In genomic region chr13:110711778-110712070, GRCh38 we compare ENCODE assay signal across 8 cellular contexts. TPM values are rescaled to one million over a fixed set of nuclear protein-coding genes. Genes with fewer than 3 reads are reported as not detected.
DNase-seq lines count a peak whose midpoint lies in the region; ATAC-seq, FAIRE-seq and TF ChIP-seq lines count a peak whose summit lies in the region.

No MANE protein-coding gene starts in this region.

- H3K36me3 ChIP-seq in Panc1 (ENCODE audit: control insufficient read depth, insufficient read depth, low read length) (peaks cover 9% of the 10 kb centered on the region; the same call in 1 of the 2 replicates), endothelial cell of umbilical vein (ENCODE audit: control insufficient read depth in 2 of 2, extremely low read depth in 1 of 2, insufficient read depth in 2 of 2, low read length in 2 of 2) (no peaks in the 10 kb centered on the region), neuronal stem cell (replicated peaks in 1 of 2; ENCODE audit: control insufficient read depth in 2 of 2, insufficient read depth in 2 of 2, low read length in 2 of 2) (peaks cover 0 to under 1% of the 10 kb centered on the region in 2 donors)

- no CpG with 5 or more reads among the region's 6 CpGs for WGBS in neuronal stem cell (ENCODE audit: extremely low coverage in 2 of 2, insufficient read length in 2 of 2, insufficient replicate concordance in 1 of 2), 2 donors

- dilution Hi-C loops in endothelial cell of umbilical vein (cut with MboI; ENCODE audit: extremely low pct_ligation_motif_present, low sequenced_read_pairs): no loop called here

- no peak overlapping the region for H4K91ac ChIP-seq in neuronal stem cell (ENCODE audit: low read depth, low read length, poor library complexity)

- no peak overlapping the region for H3K18ac ChIP-seq in neuronal stem cell (ENCODE audit: low read length)

- H3K27me3 ChIP-seq in Panc1 (ENCODE audit: control insufficient read depth, insufficient read depth, low read length): no peaks in the 10 kb centered on the region
- H3K27me3 ChIP-seq in endothelial cell of umbilical vein (ENCODE audit: control insufficient read depth in 2 of 2, insufficient read depth in 2 of 2, low read length in 2 of 2): no peaks in the 10 kb centered on the region
- peaks cover 0 to 1% (median 0%) of the 10 kb centered on the region in 3 experiments for H3K27me3 ChIP-seq in neuronal stem cell (ENCODE audit: control insufficient read depth in 3 of 3, insufficient read depth in 3 of 3, low read depth in 1 of 3, low read length in 3 of 3)

- no peaks in the 10 kb centered on the region for H4K20me1 ChIP-seq in endothelial cell of umbilical vein (replicated peaks; ENCODE audit: control insufficient read depth, extremely low read depth, insufficient read depth, low read length)

- H3K4me1 ChIP-seq in Panc1 (ENCODE audit: control insufficient read depth, insufficient read depth, low read length) (peaks cover 3% of the 10 kb centered on the region), endothelial cell of umbilical vein (ENCODE audit: control insufficient read depth, extremely low read depth, insufficient read depth, low read length) (peaks cover 9% of the 10 kb centered on the region), neuronal stem cell (ENCODE audit: control insufficient read depth in 2 of 2, insufficient read depth in 1 of 2, low read depth in 1 of 2, low read length in 2 of 2) (peaks cover 2 to 4% of the 10 kb centered on the region in 2 donors)

- no peak overlapping the region for H3K23ac ChIP-seq in neuronal stem cell (ENCODE audit: low read depth, low read length, poor library complexity)

- H2BK12ac ChIP-seq in neuronal stem cell (ENCODE audit: low read length): no peak overlapping the region

- H3K4me2 ChIP-seq in endothelial cell of umbilical vein (ENCODE audit: insufficient read depth, low read length) (peak overlapping the region; percentile 67), neuronal stem cell (ENCODE audit: insufficient read depth, low read length, poor library complexity, severe bottlenecking) (peak overlapping the region; percentile 71)

- H3K79me2 ChIP-seq in endothelial cell of umbilical vein (ENCODE audit: control insufficient read depth, insufficient read depth, low read length): peaks cover 21% of the 10 kb centered on the region

- no peak overlapping the region for H4K8ac ChIP-seq in neuronal stem cell (ENCODE audit: low read depth, low read length)

- H2AK5ac ChIP-seq in neuronal stem cell (ENCODE audit: low read depth, low read length): no peak overlapping the region

- in situ Hi-C loops in Panc1 (cut with HindIII; ENCODE audit: low pct_unique_long_range_greater_than_20kb, low sequenced_read_pairs): no loop called here

- H3K27ac ChIP-seq in Panc1 (ENCODE audit: low read length) (peak overlapping the region; percentile 98), endothelial cell of umbilical vein (ENCODE audit: insufficient read depth, low read depth, low read length) (peak overlapping the region; percentile 90), neuronal stem cell (replicated peaks; ENCODE audit: low read length) (peak overlapping the region; percentile 99)

- intact Hi-C loops in Panc1 (cut with micrococcal nuclease; ENCODE audit: unreplicated experiment) (no loop called here), endothelial cell of umbilical vein (cut with micrococcal nuclease) (loop anchor here (2.0 to 10.0 kb wide), 4 partner anchors 31 to 463 kb away; no protein-coding TSS in a partner anchor)

- peak overlapping the region; percentile 99 for H3K9ac ChIP-seq in endothelial cell of umbilical vein (replicated peaks; ENCODE audit: extremely low read depth, insufficient read depth, low read length)
- H3K9ac ChIP-seq in neuronal stem cell (ENCODE audit: low read depth, low read length, poor library complexity): no peak overlapping the region

- no peaks in the 10 kb centered on the region for H3K9me1 ChIP-seq in endothelial cell of umbilical vein (replicated peaks; ENCODE audit: control insufficient read depth, extremely low read depth, insufficient read depth, low read length)

- H3K9me3 ChIP-seq in Panc1 (ENCODE audit: control insufficient read depth, insufficient read depth, low read depth, low read length) (no peaks in the 10 kb centered on the region), endothelial cell of umbilical vein (replicated peaks; ENCODE audit: control insufficient read depth, insufficient read depth, low read length) (no peaks in the 10 kb centered on the region), neuronal stem cell (replicated peaks in 1 of 2; ENCODE audit: control insufficient read depth in 2 of 2, insufficient read depth in 1 of 2, low read depth in 1 of 2, low read length in 2 of 2) (peaks cover 0 to 2% of the 10 kb centered on the region in 2 donors)

- TF ChIP-seq CTCF in Panc1 (IDR thresholded peaks at IDR 0.05) (no peak), endothelial cell of umbilical vein (IDR thresholded peaks at IDR 0.05; ENCODE audit: extremely low read depth in 1 of 2, insufficient read depth in 1 of 2, low read depth in 1 of 2, low read length in 2 of 2) (no peak)

- no peak for TF ChIP-seq POLR2A in endothelial cell of umbilical vein (IDR thresholded peaks at IDR 0.05; ENCODE audit: low read depth, low read length)

- no peak for ATAC-seq in Panc1

- TSS peak; percentile 96 for BruUV-seq in Panc1 (replicated peaks; lab: Mats Ljungman, UMichigan)
- BruUV-seq in endothelial cell of umbilical vein (replicated peaks; lab: Mats Ljungman, UMichigan): TSS peak; percentile 29

- H3K4me3 ChIP-seq in Panc1 (ENCODE audit: low read depth in 2 of 2, low read length in 2 of 2) (peak overlapping the region; percentile 74 to 81), endothelial cell of umbilical vein (replicated peaks in 1 of 3; ENCODE audit: insufficient read depth in 1 of 3, low read depth in 1 of 3, low read length in 3 of 3) (peak overlapping the region; percentile 22 to 87 (median 74)), neuronal stem cell (ENCODE audit: low read length in 2 of 2) (peak overlapping the region; percentile 93 to 95)

- H2AFZ ChIP-seq in endothelial cell of umbilical vein (ENCODE audit: low read depth, low read length) (peak overlapping the region; percentile 39), neuronal stem cell (ENCODE audit: low read length) (peak overlapping the region; percentile 39)

- FAIRE-seq in endothelial cell of umbilical vein (lab: Jason Lieb, UNC): no peak

- CTCF ChIA-PET in Panc1 (lab: Charles Lee) (no interaction called here), endothelial cell of umbilical vein (lab: Charles Lee) (interaction anchor here (0.5 to 1.2 kb wide), 3 partner anchors 31 to 1790 kb away, joined by 3 to 4 read pairs (median 3); no protein-coding TSS in a partner anchor)

- H3K79me1 ChIP-seq in neuronal stem cell (ENCODE audit: low read depth, low read length): peaks cover 7% of the 10 kb centered on the region

- no peak overlapping the region for H2BK5ac ChIP-seq in neuronal stem cell (ENCODE audit: low read length)

- no peak overlapping the region for H3K14ac ChIP-seq in neuronal stem cell (ENCODE audit: low read length)

- POLR2A ChIA-PET in Panc1 (lab: Charles Lee) (interaction anchor here (0.6 to 0.7 kb wide), 2 partner anchors 47 to 557 kb away, joined by 3 to 15 read pairs; no protein-coding TSS in a partner anchor), endothelial cell of umbilical vein (lab: Charles Lee) (interaction anchor here (0.5 to 1.3 kb wide), 4 partner anchors 8 to 87 kb away, joined by 3 to 5 read pairs (median 4); no protein-coding TSS in a partner anchor)

- no peak overlapping the region for H2BK15ac ChIP-seq in neuronal stem cell (ENCODE audit: low read length)

- no peak overlapping the region for H3K4ac ChIP-seq in neuronal stem cell (ENCODE audit: low read length)

- no peak overlapping the region for H2BK120ac ChIP-seq in neuronal stem cell (ENCODE audit: low read depth, low read length)

- DNase-seq in NCI-H1105 treated with DMSO at 0.1 percent for 48 hours (lab: John Stamatoyannopoulos, UW) (peak; percentile 72), NCI-H1105 (lab: John Stamatoyannopoulos, UW) (no peak), Panc1 (ENCODE audit: low read depth, low spot score) (no peak), endothelial cell of umbilical vein (ENCODE audit: low read depth, low spot score) (no peak), neuronal stem cell (ENCODE audit: low spot score) (no peak), amygdala (lab: John Stamatoyannopoulos, UW) (no peak), D341Med (ENCODE audit: low spot score) (no peak), NCI-H1694 treated with DMSO at 0.1 percent for 48 hours (lab: John Stamatoyannopoulos, UW) (no peak)

TF ChIP-seq in endothelial cell of umbilical vein, 7 proteins besides CTCF, POLR2A, EP300 and RAD21 (continues in another document):
- no peak for TF ChIP-seq MAX (IDR thresholded peaks at IDR 0.05; ENCODE audit: insufficient read depth, insufficient read length)

RNA-seq across cellular contexts. Expression of gene ING1, which starts 1.8 kb away (rescaled TPM):
- total RNA-seq in Panc1 (2021; ENCODE audit: unreplicated experiment): 9.2 TPM
- polyA plus RNA-seq in Panc1 (2012; ENCODE audit: insufficient read length): 13.2 TPM
- total RNA-seq in endothelial cell of umbilical vein: 10.3 and 10.4 TPM in 2 replicates
- 10.4 and 10.9 TPM in 2 replicates for polyA plus RNA-seq in endothelial cell of umbilical vein
- polyA plus RNA-seq in endothelial cell of umbilical vein (2011; cell fraction: cytosol; rRNA removed): 13.7 and 15.1 TPM in 2 replicates
- 10.0 and 13.3 TPM in 2 replicates for polyA plus RNA-seq in endothelial cell of umbilical vein (2011; cell fraction: nucleus; rRNA removed)
- polyA plus RNA-seq in endothelial cell of umbilical vein (2012): 7.7 and 10.8 TPM in 2 replicates
- 6.3 and 11.7 TPM in 2 replicates for polyA minus RNA-seq in endothelial cell of umbilical vein
- 24.3 TPM for polyA minus RNA-seq in endothelial cell of umbilical vein (2011; cell fraction: cytosol; rRNA and poly(A)+ RNA removed)
- 4.2 and 11.5 TPM in 2 replicates for polyA minus RNA-seq in endothelial cell of umbilical vein (2011; cell fraction: nucleus; rRNA and poly(A)+ RNA removed)
- polyA plus RNA-seq in neuronal stem cell (2013, experiment 1 of 2): 23.9 TPM
- polyA plus RNA-seq in neuronal stem cell (2013, experiment 2 of 2): 24.7 TPM

RNA-seq across cellular contexts. Expression of gene CARS2, which starts 5.8 kb away (rescaled TPM):
- total RNA-seq in Panc1 (2021; ENCODE audit: unreplicated experiment) (31.9 TPM), endothelial cell of umbilical vein (44.1 and 51.2 TPM in 2 replicates)
- 47.5 TPM for polyA plus RNA-seq in Panc1 (2012; ENCODE audit: insufficient read length)
- 42.0 and 44.5 TPM in 2 replicates for polyA plus RNA-seq in endothelial cell of umbilical vein
- 33.9 and 40.1 TPM in 2 replicates for polyA plus RNA-seq in endothelial cell of umbilical vein (2011; cell fraction: cytosol; rRNA removed)
- 178 and 180 TPM in 2 replicates for polyA plus RNA-seq in endothelial cell of umbilical vein (2011; cell fraction: nucleus; rRNA removed)
- polyA plus RNA-seq in endothelial cell of umbilical vein (2012): 44.8 and 48.7 TPM in 2 replicates
- polyA minus RNA-seq in endothelial cell of umbilical vein: 28.4 and 31.1 TPM in 2 replicates
- polyA minus RNA-seq in endothelial cell of umbilical vein (2011; cell fraction: cytosol; rRNA and poly(A)+ RNA removed): 38.0 TPM
- polyA minus RNA-seq in endothelial cell of umbilical vein (2011; cell fraction: nucleus; rRNA and poly(A)+ RNA removed): 47.4 and 49.9 TPM in 2 replicates
- polyA plus RNA-seq in neuronal stem cell (2013, experiment 1 of 2): 24.9 TPM
- 24.3 TPM for polyA plus RNA-seq in neuronal stem cell (2013, experiment 2 of 2)
